ENCODE assay signal across 1 cellular context in the genomic region with DNA sequence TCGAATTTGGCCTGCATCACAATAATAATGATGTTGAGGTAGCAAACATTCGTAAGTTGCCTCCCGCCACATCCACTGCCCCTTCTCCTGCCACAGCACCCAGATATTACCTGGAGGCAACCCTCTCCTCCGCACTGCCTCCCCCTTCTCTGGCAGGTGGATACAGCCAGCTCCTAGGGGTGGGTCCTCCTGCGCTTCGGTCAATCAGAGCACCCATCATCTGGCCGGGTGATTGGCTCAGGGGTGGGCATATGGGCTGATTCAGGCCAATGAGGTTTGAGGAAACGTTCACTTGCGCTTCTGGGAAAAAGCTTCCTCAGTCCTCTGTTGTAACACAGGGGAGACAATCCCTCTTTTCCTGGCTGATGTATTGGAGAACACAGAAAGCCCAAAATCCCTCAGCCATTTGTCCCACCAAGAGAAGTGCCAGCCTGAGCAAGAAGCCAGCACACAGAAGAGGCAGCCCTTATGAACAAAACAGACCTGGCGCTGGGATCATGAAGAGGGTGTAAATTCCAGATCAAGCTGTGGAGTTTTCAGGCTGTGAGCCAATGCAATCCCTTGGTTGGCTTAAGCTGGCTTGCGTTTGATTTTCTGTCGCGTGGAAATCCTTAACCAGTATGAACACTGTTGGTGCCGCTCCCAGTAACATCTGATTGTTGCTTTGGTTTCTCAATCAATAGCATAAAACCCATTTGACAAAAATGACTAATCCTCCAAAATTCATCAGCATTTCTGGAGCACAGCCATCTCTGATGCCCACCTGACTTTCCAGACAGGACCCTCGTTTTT.
TF ChIP-seq lines count a peak whose summit lies in the region.

No MANE protein-coding gene starts in this region.

TF ChIP-seq in GM23338, 12 proteins besides CTCF, POLR2A, EP300 and RAD21:
- TF ChIP-seq NANOG (IDR thresholded peaks at IDR 0.05; ENCODE audit: borderline replicate concordance) (no peak), POLR2AphosphoS5 (IDR thresholded peaks at IDR 0.05; ENCODE audit: low read depth) (no peak), EZH2 (IDR thresholded peaks at IDR 0.05; ENCODE audit: low read depth, unreplicated experiment) (no peak), JUNB (IDR thresholded peaks at IDR 0.05; ENCODE audit: unreplicated experiment) (no peak), EZH2phosphoT487 (IDR thresholded peaks at IDR 0.05; ENCODE audit: unreplicated experiment) (no peak), ZNF462 (CRISPR knock-in tag; IDR thresholded peaks at IDR 0.05) (no peak), STAT1 (IDR thresholded peaks at IDR 0.05; ENCODE audit: unreplicated experiment) (no peak), ZNF114 (CRISPR knock-in tag; IDR thresholded peaks at IDR 0.05) (no peak), CREB1 (CRISPR knock-in tag; IDR thresholded peaks at IDR 0.05; ENCODE audit: low read depth) (no peak), ZNF331 (CRISPR knock-in tag; IDR thresholded peaks at IDR 0.05; ENCODE audit: low read depth) (no peak)
- TF ChIP-seq, protein P1, sequence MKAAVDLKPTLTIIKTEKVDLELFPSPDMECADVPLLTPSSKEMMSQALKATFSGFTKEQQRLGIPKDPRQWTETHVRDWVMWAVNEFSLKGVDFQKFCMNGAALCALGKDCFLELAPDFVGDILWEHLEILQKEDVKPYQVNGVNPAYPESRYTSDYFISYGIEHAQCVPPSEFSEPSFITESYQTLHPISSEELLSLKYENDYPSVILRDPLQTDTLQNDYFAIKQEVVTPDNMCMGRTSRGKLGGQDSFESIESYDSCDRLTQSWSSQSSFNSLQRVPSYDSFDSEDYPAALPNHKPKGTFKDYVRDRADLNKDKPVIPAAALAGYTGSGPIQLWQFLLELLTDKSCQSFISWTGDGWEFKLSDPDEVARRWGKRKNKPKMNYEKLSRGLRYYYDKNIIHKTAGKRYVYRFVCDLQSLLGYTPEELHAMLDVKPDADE (IDR thresholded peaks at IDR 0.05) = no peak
- TF ChIP-seq, protein P2, sequence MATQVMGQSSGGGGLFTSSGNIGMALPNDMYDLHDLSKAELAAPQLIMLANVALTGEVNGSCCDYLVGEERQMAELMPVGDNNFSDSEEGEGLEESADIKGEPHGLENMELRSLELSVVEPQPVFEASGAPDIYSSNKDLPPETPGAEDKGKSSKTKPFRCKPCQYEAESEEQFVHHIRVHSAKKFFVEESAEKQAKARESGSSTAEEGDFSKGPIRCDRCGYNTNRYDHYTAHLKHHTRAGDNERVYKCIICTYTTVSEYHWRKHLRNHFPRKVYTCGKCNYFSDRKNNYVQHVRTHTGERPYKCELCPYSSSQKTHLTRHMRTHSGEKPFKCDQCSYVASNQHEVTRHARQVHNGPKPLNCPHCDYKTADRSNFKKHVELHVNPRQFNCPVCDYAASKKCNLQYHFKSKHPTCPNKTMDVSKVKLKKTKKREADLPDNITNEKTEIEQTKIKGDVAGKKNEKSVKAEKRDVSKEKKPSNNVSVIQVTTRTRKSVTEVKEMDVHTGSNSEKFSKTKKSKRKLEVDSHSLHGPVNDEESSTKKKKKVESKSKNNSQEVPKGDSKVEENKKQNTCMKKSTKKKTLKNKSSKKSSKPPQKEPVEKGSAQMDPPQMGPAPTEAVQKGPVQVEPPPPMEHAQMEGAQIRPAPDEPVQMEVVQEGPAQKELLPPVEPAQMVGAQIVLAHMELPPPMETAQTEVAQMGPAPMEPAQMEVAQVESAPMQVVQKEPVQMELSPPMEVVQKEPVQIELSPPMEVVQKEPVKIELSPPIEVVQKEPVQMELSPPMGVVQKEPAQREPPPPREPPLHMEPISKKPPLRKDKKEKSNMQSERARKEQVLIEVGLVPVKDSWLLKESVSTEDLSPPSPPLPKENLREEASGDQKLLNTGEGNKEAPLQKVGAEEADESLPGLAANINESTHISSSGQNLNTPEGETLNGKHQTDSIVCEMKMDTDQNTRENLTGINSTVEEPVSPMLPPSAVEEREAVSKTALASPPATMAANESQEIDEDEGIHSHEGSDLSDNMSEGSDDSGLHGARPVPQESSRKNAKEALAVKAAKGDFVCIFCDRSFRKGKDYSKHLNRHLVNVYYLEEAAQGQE (IDR thresholded peaks at IDR 0.05; ENCODE audit: unreplicated experiment) = no peak
